Comparison of ENCODE assay signal across 1 cellular context in genomic region chr1:205970486-205970885, GRCh38.
TF ChIP-seq lines count a peak whose summit lies in the region.

No MANE protein-coding gene starts in this region.

TF ChIP-seq in SK-N-SH, 30 proteins besides CTCF, POLR2A, EP300 and RAD21 (continued from another document):
- TF ChIP-seq, protein P1, sequence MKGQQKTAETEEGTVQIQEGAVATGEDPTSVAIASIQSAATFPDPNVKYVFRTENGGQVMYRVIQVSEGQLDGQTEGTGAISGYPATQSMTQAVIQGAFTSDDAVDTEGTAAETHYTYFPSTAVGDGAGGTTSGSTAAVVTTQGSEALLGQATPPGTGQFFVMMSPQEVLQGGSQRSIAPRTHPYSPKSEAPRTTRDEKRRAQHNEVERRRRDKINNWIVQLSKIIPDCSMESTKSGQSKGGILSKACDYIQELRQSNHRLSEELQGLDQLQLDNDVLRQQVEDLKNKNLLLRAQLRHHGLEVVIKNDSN (IDR thresholded peaks at IDR 0.05; ENCODE audit: borderline replicate concordance, low read depth) = no peak
- no peak for TF ChIP-seq USF2 (IDR thresholded peaks at IDR 0.05; ENCODE audit: borderline replicate concordance, low read depth, low read length)
TF ChIP-seq in SK-N-SH: peak in this region for 0.
